Comparison of ENCODE assay signal across 14 cellular contexts in genomic region chr3:37324752-37325407, GRCh38.
DNase-seq lines count a peak whose midpoint lies in the region; ATAC-seq and TF ChIP-seq lines count a peak whose summit lies in the region.
"Had no signal": no experiment of that assay in that cellular context is flagged by ENCODE, and none has a peak within 500 bp of the region (broad histone marks: within the 10 kb centered on the region; RNA-seq: fewer than 3 reads in every experiment).

No MANE protein-coding gene starts in this region.

- ATAC-seq in natural killer cell (no peak), HG03521 (IDR thresholded peaks at IDR 0.05; ENCODE audit: unreplicated experiment) (no peak), HG02610 (IDR thresholded peaks at IDR 0.05; ENCODE audit: unreplicated experiment) (no peak)

- H3K27ac Mint-ChIP-seq in endothelial cell (ENCODE audit: unreplicated experiment) (peak overlapping the region; percentile 91), natural killer cell (peak overlapping the region; percentile 17 to 36)

- H3K9me3 Mint-ChIP-seq in endothelial cell (ENCODE audit: unreplicated experiment) (no peaks in the 10 kb centered on the region), natural killer cell (no peaks in the 10 kb centered on the region)
- H3K9me3 Mint-ChIP-seq: naive B cell had no signal

- H3K4me3 ChIP-seq in HL-60 (replicated peaks; ENCODE audit: insufficient read depth, low read length), result no peak overlapping the region
- H3K4me3 ChIP-seq: hepatocyte, SJSA1, transverse colon had no signal

- peaks cover 9% of the 10 kb centered on the region for H3K36me3 Mint-ChIP-seq in endothelial cell (ENCODE audit: low read depth, unreplicated experiment)
- H3K36me3 Mint-ChIP-seq in natural killer cell, result peaks cover 50% of the 10 kb centered on the region

- H3K4me3 Mint-ChIP-seq in endothelial cell (ENCODE audit: unreplicated experiment), result peak overlapping the region; percentile 3
- no peak overlapping the region for H3K4me3 Mint-ChIP-seq in natural killer cell
- H3K4me3 Mint-ChIP-seq: naive B cell had no signal

- TF ChIP-seq CTCF in HL-60 (IDR thresholded peaks at IDR 0.05; ENCODE audit: insufficient read depth, low read length) (no peak), endothelial cell (IDR thresholded peaks at IDR 0.05; ENCODE audit: unreplicated experiment) (no peak), natural killer cell (IDR thresholded peaks at IDR 0.05) (no peak)

- H3K4me1 Mint-ChIP-seq in endothelial cell (ENCODE audit: unreplicated experiment), result peaks cover 42% of the 10 kb centered on the region
- H3K4me1 Mint-ChIP-seq in natural killer cell, result peaks cover 0 to 38% of the 10 kb centered on the region in 2 donors

- intact Hi-C loops in natural killer cell (cut with micrococcal nuclease), result no loop called here

- H3K27ac ChIP-seq in HL-60 (replicated peaks), result peak overlapping the region; percentile 63
- H3K27ac ChIP-seq: hepatocyte, SJSA1 had no signal

- H3K27me3 Mint-ChIP-seq in endothelial cell (ENCODE audit: unreplicated experiment), result peaks cover 2% of the 10 kb centered on the region
- H3K27me3 Mint-ChIP-seq in natural killer cell (ENCODE audit: low read depth in 2 of 2), result no peaks in the 10 kb centered on the region
- H3K27me3 Mint-ChIP-seq: naive B cell had no signal

- H3K27me3 ChIP-seq in HL-60 (ENCODE audit: insufficient read depth, poor library complexity, severe bottlenecking), result no peaks in the 10 kb centered on the region
- H3K27me3 ChIP-seq: hepatocyte, SJSA1, transverse colon had no signal

- DNase-seq in AG20443 (ENCODE audit: low spot score) (peak; percentile 39), HL-60 (ENCODE audit: low read depth in 1 of 2, low spot score in 1 of 2) (peak in 1 of 2 experiments; percentile 43), endothelial cell (ENCODE audit: low spot score) (no peak), natural killer cell (no peak), NCI-H2081 treated with DMSO at 0.1 percent for 48 hours (lab: John Stamatoyannopoulos, UW) (no peak), NCI-H1105 treated with DMSO at 0.1 percent for 48 hours (lab: John Stamatoyannopoulos, UW) (no peak)
- DNase-seq: naive B cell; NCI-H2171; stimulated activated CD4-positive, alpha-beta T cell treated with anti-CD3 and anti-CD28 coated beads, Interleukin-4, amount 100 ng/mL, for 1 hour; transverse colon had no signal
